ENCODE assay signal across 25 cellular contexts in genomic region chr1:91673603-91674002, GRCh38.
A peak's percentile ranks its signal among the peaks of the same experiment; 100 is the strongest.
DNase-seq lines count a peak whose midpoint lies in the region; ATAC-seq and TF ChIP-seq lines count a peak whose summit lies in the region.
"Had no signal": no experiment of that assay in that cellular context is flagged by ENCODE, and none has a peak within 500 bp of the region (broad histone marks: within the 10 kb centered on the region; RNA-seq: fewer than 3 reads in every experiment).

No MANE protein-coding gene starts in this region.

- no peak for TF ChIP-seq POLR2A in heart left ventricle (IDR thresholded peaks at IDR 0.05)
- TF ChIP-seq POLR2A in tibial nerve (IDR thresholded peaks at IDR 0.05) = no peak

- H4K20me1 ChIP-seq in Karpas-422 (ENCODE audit: insufficient read depth, low read depth, low read length) = no peaks in the 10 kb centered on the region

- H3K9me3 ChIP-seq in heart left ventricle (no peaks in the 10 kb centered on the region), left ventricle myocardium inferior (replicated peaks) (no peaks in the 10 kb centered on the region), tibial nerve (no peaks in the 10 kb centered on the region), Karpas-422 (ENCODE audit: low read length) (no peaks in the 10 kb centered on the region)
- H3K9me3 ChIP-seq: adrenal gland, lower lobe of right lung, MG63, thoracic aorta had no signal

- H2AFZ ChIP-seq in Karpas-422 (ENCODE audit: low read length) = no peak overlapping the region
- H2AFZ ChIP-seq: GM23248 had no signal

- H3K9ac ChIP-seq in Karpas-422 (ENCODE audit: low read length) = no peak overlapping the region
- H3K9ac ChIP-seq: GM23248 had no signal

- intact Hi-C loops in heart left ventricle (cut with DNase I) = no loop called here
- intact Hi-C loops in left ventricle myocardium inferior (cut with micrococcal nuclease) = no loop called here

- TF ChIP-seq CTCF in heart left ventricle (IDR thresholded peaks at IDR 0.05) = no peak
- TF ChIP-seq CTCF in left ventricle myocardium inferior (IDR thresholded peaks at IDR 0.05; ENCODE audit: borderline replicate concordance) = no peak
- TF ChIP-seq CTCF in choroid plexus epithelial cell (conservative IDR thresholded peaks at IDR 0.05; ENCODE audit: low read depth, low read length) = no peak
- TF ChIP-seq CTCF in kidney epithelial cell (IDR thresholded peaks at IDR 0.05; ENCODE audit: insufficient read depth, low read length, poor library complexity, severe bottlenecking) = no peak
- no peak for TF ChIP-seq CTCF in tibial nerve (IDR thresholded peaks at IDR 0.05)

- H3K4me2 ChIP-seq in Karpas-422 (ENCODE audit: low read depth, low read length, poor library complexity, severe bottlenecking) = no peak overlapping the region

- 56 to 89% (median 78%) methylated on average over 3 of the region's 3 CpGs for WGBS in heart left ventricle, 4 donors
- 53 to 68% methylated on average over 3 of the region's 3 CpGs for WGBS in tibial nerve, 2 donors

- peak in 3 of 4 donors; percentile 42 to 66 (median 50) for ATAC-seq in heart left ventricle
- ATAC-seq in HG03354 (IDR thresholded peaks at IDR 0.05; ENCODE audit: poor library complexity, severe bottlenecking, unreplicated experiment) = no peak
- ATAC-seq: activated CD8-positive, alpha-beta T cell treated with anti-CD3 and anti-CD28 coated beads, Interleukin-2, amount 10 ng/mL, durations not matched to agents 7 days and 5 days; HepG2; lower lobe of right lung; WTC11 had no signal

- H3K4me1 ChIP-seq in heart left ventricle = no peaks in the 10 kb centered on the region
- no peaks in the 10 kb centered on the region for H3K4me1 ChIP-seq in left ventricle myocardium inferior
- H3K4me1 ChIP-seq in tibial nerve = peaks cover 0 to 14% (median 7%) of the 10 kb centered on the region in 4 donors
- H3K4me1 ChIP-seq in Karpas-422 (ENCODE audit: low read length) = no peaks in the 10 kb centered on the region
- H3K4me1 ChIP-seq: lower lobe of right lung had no signal

- no peaks in the 10 kb centered on the region for H3K9me2 ChIP-seq in Karpas-422 (replicated peaks; ENCODE audit: insufficient read depth, low read length)

- DNase-seq in heart left ventricle (no peak), left ventricle myocardium inferior (no peak), choroid plexus epithelial cell (ENCODE audit: low read depth) (peak; percentile 62), kidney epithelial cell (ENCODE audit: low read depth) (peak; percentile 69), tibial nerve (ENCODE audit: low spot score in 2 of 2) (no peak), superior temporal gyrus (ENCODE audit: extremely low spot score) (no peak), Karpas-422 (no peak)
- DNase-seq: activated CD8-positive, alpha-beta T cell treated with anti-CD3 and anti-CD28 coated beads, Interleukin-2, amount 10 ng/mL, durations not matched to agents 7 days and 5 days; adrenal gland; caudate nucleus; CD4-positive, alpha-beta memory T cell; GM23248; head of caudate nucleus; lower lobe of right lung; MG63; NCI-H1417 treated with DMSO at 0.1 percent for 48 hours; NCI-H524; nucleus accumbens; retina; T-helper 9 cell had no signal

- H3K4me3 ChIP-seq in heart left ventricle (no peak overlapping the region), left ventricle myocardium inferior (no peak overlapping the region), choroid plexus epithelial cell (ENCODE audit: low read depth, low read length) (no peak overlapping the region), kidney epithelial cell (ENCODE audit: low read depth, low read length) (no peak overlapping the region), tibial nerve (no peak overlapping the region), Karpas-422 (ENCODE audit: low read length) (no peak overlapping the region)
- H3K4me3 ChIP-seq: adrenal gland, GM23248, lower lobe of right lung, MG63, thoracic aorta had no signal

- H3K27me3 ChIP-seq in heart left ventricle = no peaks in the 10 kb centered on the region
- no peaks in the 10 kb centered on the region for H3K27me3 ChIP-seq in left ventricle myocardium inferior (ENCODE audit: low read depth)
- no peaks in the 10 kb centered on the region for H3K27me3 ChIP-seq in kidney epithelial cell (ENCODE audit: control insufficient read depth, insufficient read depth, low read length)
- H3K27me3 ChIP-seq in tibial nerve = no peaks in the 10 kb centered on the region
- H3K27me3 ChIP-seq in Karpas-422 (ENCODE audit: low read length) = no peaks in the 10 kb centered on the region
- H3K27me3 ChIP-seq: adrenal gland, MG63 had no signal

- no peak overlapping the region for H3K27ac ChIP-seq in heart left ventricle
- no peak overlapping the region for H3K27ac ChIP-seq in left ventricle myocardium inferior (replicated peaks)
- peak overlapping the region in 2 of 4 donors; percentile 19 to 70 for H3K27ac ChIP-seq in tibial nerve
- no peak overlapping the region for H3K27ac ChIP-seq in Karpas-422 (ENCODE audit: low read length)
- H3K27ac ChIP-seq: epithelial cell of prostate, GM23248, lower lobe of right lung, thoracic aorta had no signal

- TF ChIP-seq EP300 in tibial nerve (IDR thresholded peaks at IDR 0.05) = peak; percentile 88 to 90

- no peaks in the 10 kb centered on the region for H3K79me2 ChIP-seq in Karpas-422 (ENCODE audit: low read length)

- no peaks in the 10 kb centered on the region for H3K36me3 ChIP-seq in heart left ventricle
- no peaks in the 10 kb centered on the region for H3K36me3 ChIP-seq in left ventricle myocardium inferior
- no peaks in the 10 kb centered on the region for H3K36me3 ChIP-seq in kidney epithelial cell (ENCODE audit: control insufficient read depth, insufficient read depth, low read length)
- no peaks in the 10 kb centered on the region for H3K36me3 ChIP-seq in tibial nerve
- H3K36me3 ChIP-seq in Karpas-422 (ENCODE audit: insufficient read depth, low read length) = no peaks in the 10 kb centered on the region
- H3K36me3 ChIP-seq: adrenal gland, lower lobe of right lung, MG63, thoracic aorta had no signal

Comparison
In these comparisons a context has a peak if more than half of its experiments do, and no peak if none do; other contexts are left out.
1. DNase-seq: peak in choroid plexus epithelial cell (single experiment) and kidney epithelial cell (single experiment); none in heart left ventricle (0 of 5), left ventricle myocardium inferior (single experiment), tibial nerve (0 of 2), superior temporal gyrus (single experiment) and Karpas-422 (single experiment).